15 cellular contexts compared by ENCODE assay signal in the genomic region with DNA sequence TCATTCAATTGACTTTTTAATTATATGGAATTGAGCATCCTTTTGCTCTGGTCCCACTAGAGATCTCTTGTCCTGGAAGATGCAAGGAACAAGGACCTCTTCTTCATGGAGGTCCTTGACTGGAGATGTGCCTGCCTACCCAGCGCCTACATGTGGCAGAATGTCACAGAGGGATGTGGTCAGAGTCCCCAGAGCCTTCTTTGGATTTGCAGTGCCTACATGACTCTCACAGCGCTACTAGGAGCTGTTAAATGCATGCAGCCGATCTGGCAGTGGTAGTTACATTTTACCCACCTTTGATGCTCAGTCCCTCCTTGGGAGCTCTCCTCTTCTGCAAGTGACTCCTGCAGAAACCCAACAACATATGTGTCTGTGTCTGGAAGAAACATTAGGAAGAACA. TPM values are rescaled to one million over a fixed set of nuclear protein-coding genes. Genes with fewer than 3 reads are reported as not detected.
A peak's percentile ranks its signal among the peaks of the same experiment; 100 is the strongest.
DNase-seq lines count a peak whose midpoint lies in the region; ATAC-seq and TF ChIP-seq lines count a peak whose summit lies in the region.
"Had no signal": no experiment of that assay in that cellular context is flagged by ENCODE, and none has a peak within 500 bp of the region (broad histone marks: within the 10 kb centered on the region; RNA-seq: fewer than 3 reads in every experiment).

No MANE protein-coding gene starts in this region.

- peaks cover 53% of the 10 kb centered on the region for H3F3A ChIP-seq in MM.1S (ENCODE audit: insufficient read depth, low read length)

- no TSS peak for BruUV-seq in Caco-2 (replicated peaks; lab: Mats Ljungman, UMichigan)

- H3K9me2 ChIP-seq in MM.1S (replicated peaks; ENCODE audit: insufficient read depth, low read length): no peaks in the 10 kb centered on the region

- no peaks in the 10 kb centered on the region for H4K20me1 ChIP-seq in MM.1S (ENCODE audit: insufficient read depth, low read length)
- H4K20me1 ChIP-seq: BLaER1 treated with 17β-estradiol and CSF1 and Interleukin-3, amounts not matched to agents 10 nM and 100 nM had no signal

- no peak for TF ChIP-seq POLR2A in esophagus muscularis mucosa (IDR thresholded peaks at IDR 0.05; ENCODE audit: low read depth)
- no peak for TF ChIP-seq POLR2A in esophagus squamous epithelium (IDR thresholded peaks at IDR 0.05)

- no peak overlapping the region for H3K4me3 ChIP-seq in MM.1S (ENCODE audit: low read length)
- H3K4me3 ChIP-seq in esophagus muscularis mucosa: no peak overlapping the region
- no peak overlapping the region for H3K4me3 ChIP-seq in esophagus squamous epithelium
- H3K4me3 ChIP-seq in Caco-2 (ENCODE audit: low read depth, low read length): no peak overlapping the region
- H3K4me3 ChIP-seq: BLaER1 treated with 17β-estradiol and CSF1 and Interleukin-3, amounts not matched to agents 10 nM and 100 nM had no signal

- no peaks in the 10 kb centered on the region for H3K27me3 Mint-ChIP-seq in stimulated activated memory B cell treated with anti-CD40 and anti-IgM and Interleukin-4, amounts not matched to agents 10 μg/mL and 1 μg/mL and 100 μg/mL, for 72 hours
- H3K27me3 Mint-ChIP-seq in Caco-2 (ENCODE audit: insufficient read depth, unreplicated experiment): no peaks in the 10 kb centered on the region

- H3K4me1 Mint-ChIP-seq in stimulated activated memory B cell treated with anti-CD40 and anti-IgM and Interleukin-4, amounts not matched to agents 10 μg/mL and 1 μg/mL and 100 μg/mL, for 72 hours: peaks cover 73% of the 10 kb centered on the region
- H3K4me1 Mint-ChIP-seq in Caco-2 (ENCODE audit: low read depth, unreplicated experiment): peaks cover 10% of the 10 kb centered on the region

- H3K36me3 Mint-ChIP-seq in stimulated activated memory B cell treated with anti-CD40 and anti-IgM and Interleukin-4, amounts not matched to agents 10 μg/mL and 1 μg/mL and 100 μg/mL, for 72 hours: no peaks in the 10 kb centered on the region
- no peaks in the 10 kb centered on the region for H3K36me3 Mint-ChIP-seq in Caco-2 (ENCODE audit: insufficient read depth, unreplicated experiment)
- H3K36me3 Mint-ChIP-seq: CD4-positive, CD25-positive, alpha-beta regulatory T cell had no signal

- H3K9ac ChIP-seq in MM.1S (ENCODE audit: low read length): peak overlapping the region; percentile 60
- H3K9ac ChIP-seq: BLaER1 treated with 17β-estradiol and CSF1 and Interleukin-3, amounts not matched to agents 10 nM and 100 nM had no signal

- ATAC-seq in stimulated activated memory B cell treated with anti-CD40 and anti-IgM and Interleukin-4, amounts not matched to agents 10 μg/mL and 1 μg/mL and 100 μg/mL, for 72 hours: peak; percentile 40
- ATAC-seq in HG02938 (IDR thresholded peaks at IDR 0.05; ENCODE audit: unreplicated experiment): no peak
- ATAC-seq: HCT116 had no signal

- H3K27ac Mint-ChIP-seq in stimulated activated memory B cell treated with anti-CD40 and anti-IgM and Interleukin-4, amounts not matched to agents 10 μg/mL and 1 μg/mL and 100 μg/mL, for 72 hours: peak overlapping the region; percentile 90
- no peak overlapping the region for H3K27ac Mint-ChIP-seq in Caco-2 (ENCODE audit: unreplicated experiment)
- H3K27ac Mint-ChIP-seq: CD4-positive, CD25-positive, alpha-beta regulatory T cell had no signal

- no peaks in the 10 kb centered on the region for H3K9me3 Mint-ChIP-seq in stimulated activated memory B cell treated with anti-CD40 and anti-IgM and Interleukin-4, amounts not matched to agents 10 μg/mL and 1 μg/mL and 100 μg/mL, for 72 hours
- no peaks in the 10 kb centered on the region for H3K9me3 Mint-ChIP-seq in Caco-2 (ENCODE audit: unreplicated experiment)
- H3K9me3 Mint-ChIP-seq: CD4-positive, CD25-positive, alpha-beta regulatory T cell had no signal

- TF ChIP-seq CTCF in MM.1S (IDR thresholded peaks at IDR 0.05; ENCODE audit: low read length) (no peak), esophagus muscularis mucosa (IDR thresholded peaks at IDR 0.05) (no peak), esophagus squamous epithelium (IDR thresholded peaks at IDR 0.05) (no peak), Caco-2 (IDR thresholded peaks at IDR 0.05; ENCODE audit: insufficient read depth in 1 of 2, low read depth in 1 of 2, low read length in 1 of 2, severe bottlenecking in 1 of 2, unreplicated experiment in 1 of 2) (no peak)

- H3K79me2 ChIP-seq in MM.1S (ENCODE audit: low read length): no peaks in the 10 kb centered on the region; the same call in 1 of the 2 replicates

- peak overlapping the region; percentile 100 for H3K27ac ChIP-seq in MM.1S (ENCODE audit: low read length)
- no peak overlapping the region for H3K27ac ChIP-seq in esophagus muscularis mucosa (replicated peaks in 1 of 4)
- no peak overlapping the region for H3K27ac ChIP-seq in esophagus squamous epithelium
- H3K27ac ChIP-seq: BLaER1 treated with 17β-estradiol and CSF1 and Interleukin-3, amounts not matched to agents 10 nM and 100 nM had no signal

- no peak for DNase-seq in MM.1S
- DNase-seq in RPMI8226: peak; percentile 42
- peak; percentile 55 for DNase-seq in esophagus muscularis mucosa (ENCODE audit: extremely low spot score)
- DNase-seq in esophagus squamous epithelium (lab: John Stamatoyannopoulos, UW): no peak
- DNase-seq in Caco-2: no peak
- no peak for DNase-seq in iPS-NIHi11 (ENCODE audit: low spot score)
- DNase-seq: ACHN; Calu3; CD4-positive, CD25-positive, alpha-beta regulatory T cell; DMS 273 treated with DMSO at 0.1 percent for 48 hours; IMR-90 had no signal

- H3K4me2 ChIP-seq in MM.1S (ENCODE audit: low read depth, low read length): peak overlapping the region; percentile 30

- CTCF ChIA-PET in Caco-2 (lab: Charles Lee): no interaction called here

- H3K9me3 ChIP-seq in MM.1S (replicated peaks; ENCODE audit: insufficient read depth, low read length) (no peaks in the 10 kb centered on the region), esophagus muscularis mucosa (no peaks in the 10 kb centered on the region), esophagus squamous epithelium (no peaks in the 10 kb centered on the region), Caco-2 (no peaks in the 10 kb centered on the region)

- intact Hi-C loops in esophagus muscularis mucosa (cut with DNase I): no loop called here
- intact Hi-C loops in esophagus squamous epithelium (cut with DNase I): no loop called here
- intact Hi-C loops in Caco-2 (cut with micrococcal nuclease; ENCODE audit: unreplicated experiment): no loop called here

- TF ChIP-seq EP300 in esophagus muscularis mucosa (IDR thresholded peaks at IDR 0.05): no peak

- no peak overlapping the region for H3K4me3 Mint-ChIP-seq in stimulated activated memory B cell treated with anti-CD40 and anti-IgM and Interleukin-4, amounts not matched to agents 10 μg/mL and 1 μg/mL and 100 μg/mL, for 72 hours
- no peak overlapping the region for H3K4me3 Mint-ChIP-seq in Caco-2 (ENCODE audit: unreplicated experiment)
- H3K4me3 Mint-ChIP-seq: CD4-positive, CD25-positive, alpha-beta regulatory T cell had no signal

- POLR2A ChIA-PET in Caco-2 (lab: Charles Lee): no interaction called here

- no peak overlapping the region for H2AFZ ChIP-seq in MM.1S (ENCODE audit: low read length)

- H3K27me3 ChIP-seq in MM.1S (replicated peaks; ENCODE audit: insufficient read depth, low read length): no peaks in the 10 kb centered on the region
- H3K27me3 ChIP-seq in esophagus muscularis mucosa: no peaks in the 10 kb centered on the region
- no peaks in the 10 kb centered on the region for H3K27me3 ChIP-seq in esophagus squamous epithelium
- H3K27me3 ChIP-seq in Caco-2 (replicated peaks; ENCODE audit: control insufficient read depth, insufficient read depth, low read length): no peaks in the 10 kb centered on the region
- H3K27me3 ChIP-seq: BLaER1 treated with 17β-estradiol and CSF1 and Interleukin-3, amounts not matched to agents 10 nM and 100 nM had no signal

- WGBS in esophagus muscularis mucosa: 100% methylated on average over 2 of the region's 3 CpGs
- WGBS in esophagus squamous epithelium, 2 donors: 92 to 93% methylated on average over 3 of the region's 3 CpGs

- no peaks in the 10 kb centered on the region for H3K36me3 ChIP-seq in MM.1S (replicated peaks; ENCODE audit: insufficient read depth, low read length)
- H3K36me3 ChIP-seq in esophagus muscularis mucosa: no peaks in the 10 kb centered on the region
- no peaks in the 10 kb centered on the region for H3K36me3 ChIP-seq in esophagus squamous epithelium
- H3K36me3 ChIP-seq in Caco-2 (ENCODE audit: control insufficient read depth, insufficient read depth, low read length): no peaks in the 10 kb centered on the region
- H3K36me3 ChIP-seq: BLaER1 treated with 17β-estradiol and CSF1 and Interleukin-3, amounts not matched to agents 10 nM and 100 nM had no signal

- H3K4me1 ChIP-seq in MM.1S (ENCODE audit: low read length): peaks cover 72% of the 10 kb centered on the region
- peaks cover 0 to 6% (median 0%) of the 10 kb centered on the region in 4 donors for H3K4me1 ChIP-seq in esophagus muscularis mucosa
- H3K4me1 ChIP-seq in esophagus squamous epithelium: peaks cover 0 to 13% (median 0%) of the 10 kb centered on the region in 3 donors
- no peaks in the 10 kb centered on the region for H3K4me1 ChIP-seq in Caco-2

RNA-seq across cellular contexts. Expression of gene ADTRP, which starts 51.9 kb away (rescaled TPM):
- total RNA-seq in esophagus muscularis mucosa (under 1 TPM in 2 of 4 donors, not detected in 2; 0.66 to 0.92 TPM), esophagus squamous epithelium (1 to 10 TPM in 2 of 4 donors, under 1 TPM in 2; 0.76 to 2.5 (median 1.6) TPM), Caco-2 (2022) (3.0 and 5.2 TPM in 2 replicates)

Comparison
In these comparisons a context has a peak if more than half of its experiments do, and no peak if none do; other contexts are left out.
1. DNase-seq: peak in RPMI8226 (single experiment) and esophagus muscularis mucosa (single experiment); none in MM.1S (single experiment), esophagus squamous epithelium (single experiment), Caco-2 (0 of 2) and iPS-NIHi11 (single experiment).